In genomic region chr3:24155291-24155690, GRCh38 we compare ENCODE assay signal across 25 cellular contexts.
"Had no signal": no experiment of that assay in that cellular context is flagged by ENCODE, and none has a peak within 500 bp of the region (broad histone marks: within the 10 kb centered on the region; RNA-seq: fewer than 3 reads in every experiment).

No MANE protein-coding gene starts in this region.

- H3K27me3 ChIP-seq: gastroesophageal sphincter, pancreas, right atrium auricular region, suprapubic skin, tibial artery had no signal

- H3K4me3 Mint-ChIP-seq: activated CD4-positive, alpha-beta memory T cell treated with anti-CD3 and anti-CD28 coated beads, Interleukin-2, amount 10 ng/mL, durations not matched to agents 7 days and 5 days; activated CD4-positive, alpha-beta T cell treated with anti-CD3 and anti-CD28 coated beads, Interleukin-2, amount 10 ng/mL, durations not matched to agents 24 days and 14 days; activated naive CD4-positive, alpha-beta T cell treated with anti-CD3 and anti-CD28 coated beads, Interleukin-2, amount 10 ng/mL, durations not matched to agents 7 days and 5 days; immature natural killer cell; neural crest cell had no signal

- H3K27ac Mint-ChIP-seq: activated CD4-positive, alpha-beta memory T cell treated with anti-CD3 and anti-CD28 coated beads, Interleukin-2, amount 10 ng/mL, durations not matched to agents 7 days and 5 days; activated CD4-positive, alpha-beta T cell treated with anti-CD3 and anti-CD28 coated beads, Interleukin-2, amount 10 ng/mL, durations not matched to agents 24 days and 14 days; activated naive CD4-positive, alpha-beta T cell treated with anti-CD3 and anti-CD28 coated beads, Interleukin-2, amount 10 ng/mL, durations not matched to agents 7 days and 5 days; immature natural killer cell; naive B cell had no signal

- H3K27ac ChIP-seq: gastroesophageal sphincter, lower lobe of right lung, pancreas, prostate gland, right atrium auricular region, suprapubic skin, tibial artery, WERI-Rb-1 had no signal

- H3K36me3 ChIP-seq: gastroesophageal sphincter, lower lobe of right lung, pancreas, prostate gland, right atrium auricular region, suprapubic skin, tibial artery had no signal

- H3K9me3 Mint-ChIP-seq: activated CD4-positive, alpha-beta memory T cell treated with anti-CD3 and anti-CD28 coated beads, Interleukin-2, amount 10 ng/mL, durations not matched to agents 7 days and 5 days; activated CD4-positive, alpha-beta T cell treated with anti-CD3 and anti-CD28 coated beads, Interleukin-2, amount 10 ng/mL, durations not matched to agents 24 days and 14 days; activated naive CD4-positive, alpha-beta T cell treated with anti-CD3 and anti-CD28 coated beads, Interleukin-2, amount 10 ng/mL, durations not matched to agents 7 days and 5 days; immature natural killer cell; neural crest cell had no signal

- H3K9me3 ChIP-seq: gastroesophageal sphincter, lower lobe of right lung, pancreas, prostate gland, right atrium auricular region, suprapubic skin, tibial artery had no signal

- H3K27me3 Mint-ChIP-seq: activated naive CD4-positive, alpha-beta T cell treated with anti-CD3 and anti-CD28 coated beads, Interleukin-2, amount 10 ng/mL, durations not matched to agents 7 days and 5 days had no signal

- H3K4me1 Mint-ChIP-seq: immature natural killer cell had no signal

- H3K36me3 Mint-ChIP-seq: activated naive CD4-positive, alpha-beta T cell treated with anti-CD3 and anti-CD28 coated beads, Interleukin-2, amount 10 ng/mL, durations not matched to agents 7 days and 5 days; immature natural killer cell had no signal

- H3K4me1 ChIP-seq: lower lobe of right lung, pancreas, prostate gland, right atrium auricular region, suprapubic skin had no signal

- ATAC-seq: activated CD4-positive, CD25-positive, alpha-beta regulatory T cell treated with anti-CD3 and anti-CD28 coated beads, Interleukin-2, amount 50 U/mL, for 24 hours; gastroesophageal sphincter; left lobe of liver; pancreas had no signal

- DNase-seq: activated CD4-positive, alpha-beta memory T cell treated with anti-CD3 and anti-CD28 coated beads, Interleukin-2, amount 10 ng/mL, durations not matched to agents 7 days and 5 days; activated CD8-positive, alpha-beta memory T cell treated with anti-CD3 and anti-CD28 coated beads, Interleukin-2, amount 50 U/mL, for 48 hours; activated effector memory CD4-positive, alpha-beta T cell treated with Interleukin-2 at 50 U/mL for 16 hours; activated naive CD4-positive, alpha-beta T cell treated with anti-CD3 and anti-CD28 coated beads, Interleukin-2, amount 10 ng/mL, durations not matched to agents 7 days and 5 days; amniotic stem cell; central memory CD4-positive, alpha-beta T cell; head of caudate nucleus; hypothalamus; immature natural killer cell; kidney; lower lobe of right lung; naive B cell; nucleus accumbens; pancreas; stimulated activated naive CD4-positive, alpha-beta T cell; tibial artery; WERI-Rb-1 had no signal

- H3K4me3 ChIP-seq: gastroesophageal sphincter, lower lobe of right lung, pancreas, prostate gland, right atrium auricular region, suprapubic skin, tibial artery had no signal
